In genomic region chr15:81091889-81092558, GRCh38 we compare ENCODE assay signal across 10 cellular contexts. TPM values are rescaled to one million over a fixed set of nuclear protein-coding genes. Genes with fewer than 3 reads are reported as not detected.
DNase-seq lines count a peak whose midpoint lies in the region; ATAC-seq and TF ChIP-seq lines count a peak whose summit lies in the region.
"Had no signal": no experiment of that assay in that cellular context is flagged by ENCODE, and none has a peak within 500 bp of the region (broad histone marks: within the 10 kb centered on the region; RNA-seq: fewer than 3 reads in every experiment).

No MANE protein-coding gene starts in this region.

- peak overlapping the region; percentile 88 for H3K27ac ChIP-seq in osteoblast (ENCODE audit: low read depth, low read length)
- H3K27ac ChIP-seq: VCaP had no signal

- peaks cover 12% of the 10 kb centered on the region for H3K4me1 ChIP-seq in osteoblast (ENCODE audit: insufficient read depth, low read length)

- H3K79me2 ChIP-seq in osteoblast (ENCODE audit: insufficient read depth, low read length) = no peaks in the 10 kb centered on the region

- H3K9me3 ChIP-seq in osteoblast (ENCODE audit: low read depth, low read length) = no peaks in the 10 kb centered on the region

- no peaks in the 10 kb centered on the region for H3K9me3 Mint-ChIP-seq in endothelial cell (ENCODE audit: unreplicated experiment)

- peak overlapping the region; percentile 61 for H2AFZ ChIP-seq in osteoblast (ENCODE audit: low read length)

- H3K27me3 Mint-ChIP-seq in endothelial cell (ENCODE audit: unreplicated experiment) = peaks cover 3% of the 10 kb centered on the region

- ATAC-seq in HG03095 (IDR thresholded peaks at IDR 0.05; ENCODE audit: unreplicated experiment) = no peak
- no peak for ATAC-seq in HG02623 (IDR thresholded peaks at IDR 0.05; ENCODE audit: unreplicated experiment)

- peaks cover 24% of the 10 kb centered on the region for H3K4me1 Mint-ChIP-seq in endothelial cell (ENCODE audit: unreplicated experiment)

- DNase-seq in DMS 273 treated with DMSO at 0.1 percent for 48 hours (lab: John Stamatoyannopoulos, UW) = peak; percentile 77
- peak; percentile 56 for DNase-seq in NCI-H2227 (lab: John Stamatoyannopoulos, UW; ENCODE audit: unreplicated experiment)
- no peak for DNase-seq in endothelial cell (ENCODE audit: low spot score)
- peak; percentile 92 for DNase-seq in osteoblast (ENCODE audit: insufficient read length, low spot score, missing footprints)
- DNase-seq in HT-29 (ENCODE audit: low spot score) = no peak
- DNase-seq in NAMALWA (ENCODE audit: low spot score) = no peak
- DNase-seq: stimulated activated CD4-positive, alpha-beta T cell treated with anti-CD3 and anti-CD28 coated beads, Interleukin-2, amount 100 ng/mL, for 48 hours had no signal

- no peaks in the 10 kb centered on the region for H4K20me1 ChIP-seq in osteoblast (ENCODE audit: insufficient read depth, low read length)

- TF ChIP-seq CTCF in endothelial cell (IDR thresholded peaks at IDR 0.05; ENCODE audit: unreplicated experiment) (no peak), osteoblast (IDR thresholded peaks at IDR 0.05; ENCODE audit: extremely low read depth, low read depth, low read length) (no peak)

- no peaks in the 10 kb centered on the region for H3K36me3 ChIP-seq in osteoblast (ENCODE audit: insufficient read depth, low read length)

- peak overlapping the region; percentile 44 for H3K4me3 ChIP-seq in osteoblast (ENCODE audit: insufficient read depth, low read length)

- H3K36me3 Mint-ChIP-seq in endothelial cell (ENCODE audit: low read depth, unreplicated experiment) = no peaks in the 10 kb centered on the region

- no peak overlapping the region for H3K4me3 Mint-ChIP-seq in endothelial cell (ENCODE audit: unreplicated experiment)

- H3K27me3 ChIP-seq in osteoblast (ENCODE audit: insufficient read depth, low read length) = peaks cover 21% of the 10 kb centered on the region

- H3K27ac Mint-ChIP-seq in endothelial cell (ENCODE audit: unreplicated experiment) = peak overlapping the region; percentile 14

- peak overlapping the region; percentile 67 for H3K4me2 ChIP-seq in osteoblast (ENCODE audit: insufficient read depth, low read length)

RNA-seq across cellular contexts. Expression of gene CFAP161, which starts 42.0 kb away (rescaled TPM):
- total RNA-seq in endothelial cell (ENCODE audit: unreplicated experiment) = 21.1 TPM
- total RNA-seq in osteoblast = under 0.01 and 0.88 TPM in 2 replicates
- total RNA-seq in HT-29 (2014; rRNA removed; shearing (Covaris generic)) = 2.0 TPM in 1 of 2 replicates, not detected in the other

Comparison
In these comparisons a context has a peak if more than half of its experiments do, and no peak if none do; other contexts are left out.
1. DNase-seq: peak in DMS 273 treated with DMSO at 0.1 percent for 48 hours (single experiment), NCI-H2227 (single experiment) and osteoblast (single experiment); none in endothelial cell (single experiment), HT-29 (single experiment) and NAMALWA (single experiment).